8 cellular contexts compared by ENCODE assay signal in the genomic region with DNA sequence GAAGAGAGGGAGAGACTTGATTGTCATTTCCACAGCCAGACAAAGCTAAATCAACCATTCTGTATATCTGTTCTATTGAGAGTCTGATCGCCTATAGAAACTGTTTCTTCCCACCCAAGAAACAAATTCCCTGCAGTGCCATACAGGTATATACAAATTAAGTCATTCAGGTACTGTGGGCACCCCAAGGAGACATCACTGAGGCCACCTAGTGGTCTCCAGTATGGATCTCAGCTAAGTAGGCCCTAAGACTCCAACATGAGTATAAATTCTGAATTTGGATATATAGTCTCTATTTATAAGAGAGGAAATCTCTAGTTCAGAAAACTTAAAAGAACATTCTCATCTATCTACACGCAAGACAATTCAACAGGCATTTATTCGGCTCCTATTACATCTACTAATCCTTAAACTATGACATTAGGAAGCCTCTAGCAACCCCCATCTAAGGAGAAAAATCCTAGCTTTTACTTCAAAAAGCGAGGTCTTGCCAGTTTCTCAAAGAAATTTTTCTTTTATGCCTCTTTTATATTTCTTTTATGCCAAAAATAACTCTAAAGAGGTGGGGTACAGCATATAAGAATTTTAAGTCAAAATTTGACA.
DNase-seq lines count a peak whose midpoint lies in the region; ATAC-seq and TF ChIP-seq lines count a peak whose summit lies in the region.

No MANE protein-coding gene starts in this region.

- H3K4me1 Mint-ChIP-seq in type B pancreatic cell (ENCODE audit: unreplicated experiment) = peaks cover 13% of the 10 kb centered on the region

- H3K27ac Mint-ChIP-seq in type B pancreatic cell = no peak overlapping the region

- intact Hi-C loops in adrenal gland (cut with DNase I) = loop anchor here in 1 of 2 donors (5.0 kb wide), 1 partner anchor 178 kb away; no protein-coding TSS in a partner anchor

- H3K4me1 ChIP-seq in adrenal gland (replicated peaks in 1 of 2) = peaks cover 11 to 39% of the 10 kb centered on the region in 2 donors

- no peaks in the 10 kb centered on the region for H3K27me3 ChIP-seq in adrenal gland

- H3K4me3 Mint-ChIP-seq in type B pancreatic cell = no peak overlapping the region

- ATAC-seq in GM18502 (IDR thresholded peaks at IDR 0.05; ENCODE audit: poor library complexity, unreplicated experiment) = no peak
- ATAC-seq in HG03045 (IDR thresholded peaks at IDR 0.05; ENCODE audit: unreplicated experiment) = no peak

- no peaks in the 10 kb centered on the region for H3K9me3 ChIP-seq in adrenal gland (replicated peaks in 1 of 3)

- no peaks in the 10 kb centered on the region for H3K9me3 Mint-ChIP-seq in type B pancreatic cell

- TF ChIP-seq POLR2A in adrenal gland (IDR thresholded peaks at IDR 0.05) = no peak

- no peaks in the 10 kb centered on the region for H3K27me3 Mint-ChIP-seq in type B pancreatic cell

- TF ChIP-seq CTCF in adrenal gland (IDR thresholded peaks at IDR 0.05) (peak; percentile 29 to 63 (median 54)), type B pancreatic cell (conservative IDR thresholded peaks at IDR 0.05) (peak; percentile 75)

- H3K36me3 ChIP-seq in adrenal gland (replicated peaks in 1 of 2) = peaks cover 0 to 32% of the 10 kb centered on the region in 2 donors

- 81 to 84% (median 83%) methylated on average over 4 of the region's 4 CpGs for WGBS in adrenal gland, 4 donors

- no peak overlapping the region for H3K27ac ChIP-seq in adrenal gland

- peaks cover 26% of the 10 kb centered on the region for H3K36me3 Mint-ChIP-seq in type B pancreatic cell

- H3K4me3 ChIP-seq in adrenal gland = no peak overlapping the region

- peak; percentile 6 for DNase-seq in activated naive CD4-positive, alpha-beta T cell treated with Interleukin-2 at 50 U/mL for 16 hours
- DNase-seq in activated naive CD4-positive, alpha-beta T cell (lab: John Stamatoyannopoulos, UW) = no peak
- peak; percentile 1 for DNase-seq in NCI-H146 treated with DMSO at 0.1 percent for 48 hours (lab: John Stamatoyannopoulos, UW; ENCODE audit: unreplicated experiment)
- peak in 1 of 7 donors; percentile 43 for DNase-seq in adrenal gland
- DNase-seq in kidney tubule cell (ENCODE audit: low spot score) = peak; percentile 68
- no peak for DNase-seq in type B pancreatic cell (ENCODE audit: extremely low spot score, unreplicated experiment)

Comparison
In these comparisons a context has a peak if more than half of its experiments do, and no peak if none do; other contexts are left out.
1. DNase-seq: peak in activated naive CD4-positive, alpha-beta T cell treated with Interleukin-2 at 50 U/mL for 16 hours (single experiment), NCI-H146 treated with DMSO at 0.1 percent for 48 hours (single experiment) and kidney tubule cell (single experiment); none in activated naive CD4-positive, alpha-beta T cell (0 of 4) and type B pancreatic cell (single experiment).